ENCODE assay signal across 13 cellular contexts in the genomic region with DNA sequence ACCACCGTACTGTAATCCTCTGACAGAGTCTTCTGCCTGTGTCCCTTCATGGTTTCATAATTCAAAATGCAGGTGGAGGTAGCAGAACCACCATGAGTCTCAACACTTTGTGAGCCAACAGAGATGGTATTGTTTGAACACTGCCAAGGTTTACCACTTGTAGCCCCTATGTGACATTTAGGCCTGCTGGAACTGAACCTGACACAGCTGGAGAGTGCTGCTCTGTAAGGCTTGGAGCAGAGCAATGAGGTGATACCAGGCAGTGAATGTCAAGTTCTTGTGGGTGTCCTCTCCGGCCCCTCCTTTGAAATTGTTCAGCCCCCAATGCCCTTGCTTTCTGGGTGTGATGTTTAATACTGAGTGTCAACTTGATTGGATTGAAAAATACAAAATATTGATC.
DNase-seq lines count a peak whose midpoint lies in the region; ATAC-seq lines count a peak whose summit lies in the region.
"Had no signal": no experiment of that assay in that cellular context is flagged by ENCODE, and none has a peak within 500 bp of the region (broad histone marks: within the 10 kb centered on the region; RNA-seq: fewer than 3 reads in every experiment).

No MANE protein-coding gene starts in this region.

- H3K27me3 Mint-ChIP-seq in activated CD4-positive, alpha-beta T cell treated with anti-CD3 and anti-CD28 coated beads, Interleukin-2, amount 10 ng/mL, durations not matched to agents 24 days and 14 days, result no peaks in the 10 kb centered on the region
- H3K27me3 Mint-ChIP-seq in stimulated activated naive CD8-positive, alpha-beta T cell treated with anti-CD3 and anti-CD28 coated beads, Interleukin-15, amount 100 ng/mL, for 72 hours, result no peaks in the 10 kb centered on the region
- H3K27me3 Mint-ChIP-seq: CD4-positive, CD25-positive, alpha-beta regulatory T cell had no signal

- peak; percentile 28 for ATAC-seq in stimulated activated naive CD8-positive, alpha-beta T cell treated with anti-CD3 and anti-CD28 coated beads, Interleukin-15, amount 100 ng/mL, for 72 hours
- ATAC-seq in stimulated activated naive CD8-positive, alpha-beta T cell treated with anti-CD3 and anti-CD28 coated beads, Interleukin-15, Interleukin-2, amounts not matched to agents 100 U/mL and 50 U/mL, for 24 hours, result no peak
- no peak for ATAC-seq in Right ventricle myocardium superior (ENCODE audit: poor library complexity)

- no peak overlapping the region for H3K27ac Mint-ChIP-seq in activated CD4-positive, alpha-beta T cell treated with anti-CD3 and anti-CD28 coated beads, Interleukin-2, amount 10 ng/mL, durations not matched to agents 24 days and 14 days
- no peak overlapping the region for H3K27ac Mint-ChIP-seq in stimulated activated naive CD8-positive, alpha-beta T cell treated with anti-CD3 and anti-CD28 coated beads, Interleukin-15, amount 100 ng/mL, for 72 hours
- H3K27ac Mint-ChIP-seq: CD4-positive, CD25-positive, alpha-beta regulatory T cell; CD8-positive, alpha-beta memory T cell had no signal

- H3K36me3 Mint-ChIP-seq in activated CD4-positive, alpha-beta T cell treated with anti-CD3 and anti-CD28 coated beads, Interleukin-2, amount 10 ng/mL, durations not matched to agents 24 days and 14 days (ENCODE audit: low read depth), result no peaks in the 10 kb centered on the region
- H3K36me3 Mint-ChIP-seq: CD4-positive, CD25-positive, alpha-beta regulatory T cell; CD8-positive, alpha-beta memory T cell had no signal

- intact Hi-C loops in activated CD4-positive, alpha-beta T cell treated with anti-CD3 and anti-CD28 coated beads, Interleukin-2, amount 10 ng/mL, durations not matched to agents 24 days and 14 days (cut with micrococcal nuclease), result no loop called here
- intact Hi-C loops in Right ventricle myocardium superior (cut with DNase I), result no loop called here

- peak; percentile 67 for DNase-seq in activated CD4-positive, alpha-beta T cell treated with anti-CD3 and anti-CD28 coated beads, Interleukin-2, amount 10 ng/mL, durations not matched to agents 24 days and 14 days
- DNase-seq in activated CD4-positive, alpha-beta T cell treated with anti-CD3 and anti-CD28 coated beads, Interleukin-2, amount 50 U/mL, for 1 hour, result no peak
- no peak for DNase-seq in stimulated activated naive CD8-positive, alpha-beta T cell treated with anti-CD3 and anti-CD28 coated beads, Interleukin-15, amount 100 ng/mL, for 72 hours
- DNase-seq in stimulated activated naive CD8-positive, alpha-beta T cell treated with anti-CD3 and anti-CD28 coated beads, Interleukin-15, Interleukin-2, amounts not matched to agents 100 U/mL and 50 U/mL, for 24 hours, result no peak
- DNase-seq in retina, result peak; percentile 1
- no peak for DNase-seq in Right ventricle myocardium superior
- DNase-seq: ACHN; BE2C; C1 segment of cervical spinal cord; CD4-positive, CD25-positive, alpha-beta regulatory T cell; CD8-positive, alpha-beta memory T cell; COR-L47; GM23248 had no signal

- no peaks in the 10 kb centered on the region for H3K4me1 Mint-ChIP-seq in activated CD4-positive, alpha-beta T cell treated with anti-CD3 and anti-CD28 coated beads, Interleukin-2, amount 10 ng/mL, durations not matched to agents 24 days and 14 days
- H3K4me1 Mint-ChIP-seq in stimulated activated naive CD8-positive, alpha-beta T cell treated with anti-CD3 and anti-CD28 coated beads, Interleukin-15, amount 100 ng/mL, for 72 hours, result no peaks in the 10 kb centered on the region
- H3K4me1 Mint-ChIP-seq: CD4-positive, CD25-positive, alpha-beta regulatory T cell; CD8-positive, alpha-beta memory T cell had no signal

- H3K4me3 Mint-ChIP-seq in activated CD4-positive, alpha-beta T cell treated with anti-CD3 and anti-CD28 coated beads, Interleukin-2, amount 10 ng/mL, durations not matched to agents 24 days and 14 days, result no peak overlapping the region
- H3K4me3 Mint-ChIP-seq in stimulated activated naive CD8-positive, alpha-beta T cell treated with anti-CD3 and anti-CD28 coated beads, Interleukin-15, amount 100 ng/mL, for 72 hours, result no peak overlapping the region
- H3K4me3 Mint-ChIP-seq: CD4-positive, CD25-positive, alpha-beta regulatory T cell; CD8-positive, alpha-beta memory T cell had no signal

- no peaks in the 10 kb centered on the region for H3K9me3 Mint-ChIP-seq in activated CD4-positive, alpha-beta T cell treated with anti-CD3 and anti-CD28 coated beads, Interleukin-2, amount 10 ng/mL, durations not matched to agents 24 days and 14 days
- H3K9me3 Mint-ChIP-seq in stimulated activated naive CD8-positive, alpha-beta T cell treated with anti-CD3 and anti-CD28 coated beads, Interleukin-15, amount 100 ng/mL, for 72 hours, result peaks cover 0 to 6% of the 10 kb centered on the region in 2 donors

Comparison
In these comparisons a context has a peak if more than half of its experiments do, and no peak if none do; other contexts are left out.
1. DNase-seq: peak in activated CD4-positive, alpha-beta T cell treated with anti-CD3 and anti-CD28 coated beads, Interleukin-2, amount 10 ng/mL, durations not matched to agents 24 days and 14 days (single experiment) and retina (single experiment); none in activated CD4-positive, alpha-beta T cell treated with anti-CD3 and anti-CD28 coated beads, Interleukin-2, amount 50 U/mL, for 1 hour (single experiment), stimulated activated naive CD8-positive, alpha-beta T cell treated with anti-CD3 and anti-CD28 coated beads, Interleukin-15, amount 100 ng/mL, for 72 hours (0 of 2), stimulated activated naive CD8-positive, alpha-beta T cell treated with anti-CD3 and anti-CD28 coated beads, Interleukin-15, Interleukin-2, amounts not matched to agents 100 U/mL and 50 U/mL, for 24 hours (single experiment) and Right ventricle myocardium superior (single experiment).